ENCODE assay signal across 8 cellular contexts in the genomic region with DNA sequence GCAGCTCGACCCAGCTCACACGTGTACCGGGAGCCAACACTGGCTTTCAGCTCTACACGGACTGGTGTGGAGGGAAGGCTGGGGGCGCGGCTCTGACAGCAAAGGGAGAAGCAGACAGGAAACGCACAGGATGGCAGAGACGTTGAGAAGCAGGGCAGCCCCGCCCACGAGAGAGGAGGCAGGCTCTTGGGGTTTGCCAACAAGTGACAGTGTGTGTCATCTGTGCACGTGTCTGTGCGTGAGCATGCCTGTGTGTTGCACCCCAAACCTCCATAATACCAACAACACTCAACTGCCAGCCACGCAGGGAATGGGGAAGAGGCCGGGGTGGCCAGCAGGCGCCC.
DNase-seq lines count a peak whose midpoint lies in the region; ATAC-seq and TF ChIP-seq lines count a peak whose summit lies in the region.
"Had no signal": no experiment of that assay in that cellular context is flagged by ENCODE, and none has a peak within 500 bp of the region (broad histone marks: within the 10 kb centered on the region; RNA-seq: fewer than 3 reads in every experiment).

No MANE protein-coding gene starts in this region.

- TF ChIP-seq POLR2A in testis (IDR thresholded peaks at IDR 0.05): no peak
- no peak for TF ChIP-seq POLR2A in GM18505 (IDR thresholded peaks at IDR 0.05; ENCODE audit: borderline replicate concordance, extremely low read depth, insufficient read depth, insufficient read length)

- H3K4me1 Mint-ChIP-seq in activated T-helper 17 cell treated with anti-CD3 and anti-CD28 coated beads, Interleukin-2, amount 50 U/mL, for 72 hours: peaks cover 34% of the 10 kb centered on the region

- H3K9me3 ChIP-seq in testis: no peaks in the 10 kb centered on the region
- H3K9me3 ChIP-seq in GM23248 (ENCODE audit: low read depth): no peaks in the 10 kb centered on the region
- H3K9me3 ChIP-seq: prostate gland had no signal

- H3K4me2 ChIP-seq in GM23248 (ENCODE audit: unreplicated experiment): no peak overlapping the region

- H3K27me3 ChIP-seq in testis (no peaks in the 10 kb centered on the region), GM23248 (replicated peaks; ENCODE audit: insufficient read depth) (no peaks in the 10 kb centered on the region)

- no peaks in the 10 kb centered on the region for H3K36me3 ChIP-seq in testis (ENCODE audit: low read depth, missing control alignments)
- H3K36me3 ChIP-seq in GM23248 (ENCODE audit: low read depth): no peaks in the 10 kb centered on the region
- H3K36me3 ChIP-seq: prostate gland had no signal

- WGBS in testis, 2 donors: 69 to 77% methylated on average over 15 of the region's 15 CpGs
- 77 to 78% methylated on average over 15 of the region's 15 CpGs for WGBS in GM23248 (ENCODE audit: low coverage in 1 of 2, low lambda C conversion rate in 2 of 2, missing lambda C conversion rate in 2 of 2), 2 experiments

- ATAC-seq in activated T-helper 17 cell treated with anti-CD3 and anti-CD28 coated beads, Interleukin-2, amount 50 U/mL, for 72 hours (replicated peaks): peak; percentile 85
- no peak for ATAC-seq in GM18505 (IDR thresholded peaks at IDR 0.05; ENCODE audit: unreplicated experiment)

- peaks cover 62% of the 10 kb centered on the region for H3K36me3 Mint-ChIP-seq in activated T-helper 17 cell treated with anti-CD3 and anti-CD28 coated beads, Interleukin-2, amount 50 U/mL, for 72 hours (ENCODE audit: low read depth)

- TF ChIP-seq CTCF in testis (IDR thresholded peaks at IDR 0.05): no peak

- H3K27me3 Mint-ChIP-seq in activated T-helper 17 cell treated with anti-CD3 and anti-CD28 coated beads, Interleukin-2, amount 50 U/mL, for 72 hours: no peaks in the 10 kb centered on the region

- H3K27ac ChIP-seq in testis (no peak overlapping the region), GM23248 (no peak overlapping the region)
- H3K27ac ChIP-seq: prostate gland had no signal

- H3K79me2 ChIP-seq in GM23248 (ENCODE audit: insufficient read depth): no peaks in the 10 kb centered on the region

- DNase-seq in T-helper 9 cell (peak; percentile 85), posterior cingulate gyrus (peak in 6 of 10 donors; percentile 47 to 93 (median 82)), testis (peak; percentile 30), GM23248 (no peak), iPS-NIHi7 (ENCODE audit: extremely low spot score) (no peak)

- H3K4me1 ChIP-seq in testis (no peaks in the 10 kb centered on the region), GM23248 (ENCODE audit: insufficient read depth) (no peaks in the 10 kb centered on the region)
- H3K4me1 ChIP-seq: prostate gland had no signal

- peaks cover 3% of the 10 kb centered on the region for H3K9me3 Mint-ChIP-seq in activated T-helper 17 cell treated with anti-CD3 and anti-CD28 coated beads, Interleukin-2, amount 50 U/mL, for 72 hours

- no peak overlapping the region for H3K9ac ChIP-seq in GM23248

- H3K4me3 ChIP-seq in testis: no peak overlapping the region
- H3K4me3 ChIP-seq in GM23248: no peak overlapping the region
- H3K4me3 ChIP-seq: prostate gland had no signal

- no peak overlapping the region for H2AFZ ChIP-seq in GM23248

- H3F3A ChIP-seq in GM23248 (ENCODE audit: insufficient read depth): no peaks in the 10 kb centered on the region

- no peaks in the 10 kb centered on the region for H3K9me2 ChIP-seq in GM23248 (ENCODE audit: insufficient read depth)

- in situ Hi-C loops in GM23248 (cut with MboI): no loop called here

- peak overlapping the region; percentile 93 for H3K4me3 Mint-ChIP-seq in activated T-helper 17 cell treated with anti-CD3 and anti-CD28 coated beads, Interleukin-2, amount 50 U/mL, for 72 hours

- H3K27ac Mint-ChIP-seq in activated T-helper 17 cell treated with anti-CD3 and anti-CD28 coated beads, Interleukin-2, amount 50 U/mL, for 72 hours: peak overlapping the region; percentile 89

- H4K20me1 ChIP-seq in GM23248 (ENCODE audit: insufficient read depth): no peaks in the 10 kb centered on the region

- intact Hi-C loops in posterior cingulate gyrus (cut with DNase I): no loop called here
- intact Hi-C loops in testis (cut with DNase I; ENCODE audit: low total_unique reads): no loop called here

Comparison
In these comparisons a context has a peak if more than half of its experiments do, and no peak if none do; other contexts are left out.
1. DNase-seq: peak in T-helper 9 cell (single experiment), posterior cingulate gyrus (6 of 10) and testis (single experiment); none in GM23248 (single experiment) and iPS-NIHi7 (single experiment).